8 cellular contexts compared by ENCODE assay signal in the genomic region with DNA sequence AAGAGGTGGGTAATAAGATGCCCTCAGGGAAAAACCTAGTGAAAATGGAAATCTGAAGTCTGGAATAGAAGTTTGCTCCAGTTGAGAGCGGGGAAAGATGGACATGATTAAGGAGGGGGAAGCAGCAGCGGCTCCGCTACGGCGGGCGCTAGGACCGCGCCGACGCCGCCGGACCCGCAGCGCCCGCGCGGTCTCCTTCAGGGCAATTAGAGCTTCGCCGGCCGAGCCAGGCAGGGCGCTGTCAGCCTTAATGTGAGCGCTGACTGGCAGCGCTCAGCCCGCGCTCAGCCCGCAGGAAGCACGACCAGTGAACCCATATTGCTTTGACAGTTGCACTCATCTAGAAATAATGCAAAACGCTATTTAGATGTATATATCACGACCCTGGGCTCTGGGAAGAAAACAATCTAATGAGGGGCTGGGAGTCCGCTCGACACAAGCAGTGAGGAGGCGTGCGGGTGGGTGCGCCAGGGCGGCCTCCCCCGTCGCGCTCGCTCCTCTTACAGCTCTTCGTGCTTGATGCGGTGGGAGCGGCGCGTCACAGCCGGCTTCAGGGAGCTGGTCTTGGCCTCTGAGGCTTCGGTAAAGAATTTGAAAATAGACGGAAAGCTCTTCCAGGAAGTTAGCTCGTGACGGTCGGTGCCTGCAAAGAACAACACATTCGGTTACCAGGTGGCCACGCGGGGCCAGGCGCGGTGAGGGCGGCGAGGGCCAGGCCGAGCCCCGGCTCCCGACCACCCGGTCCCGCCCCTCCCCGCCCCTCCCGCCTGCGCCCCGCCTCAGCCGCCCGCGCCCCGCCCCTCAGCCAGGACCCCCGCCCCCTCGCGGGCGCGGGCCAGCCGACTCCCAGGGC. TPM values are rescaled to one million over a fixed set of nuclear protein-coding genes. Genes with fewer than 3 reads are reported as not detected.
DNase-seq lines count a peak whose midpoint lies in the region; TF ChIP-seq lines count a peak whose summit lies in the region.

No MANE protein-coding gene starts in this region.

- H4K8ac ChIP-seq in H9 (replicated peaks; ENCODE audit: insufficient read length, low read depth, low read length): no peak overlapping the region

- intact Hi-C loops in head of caudate nucleus (cut with DNase I): loop anchor here (5.0 kb wide), 1 partner anchor 33 kb away; no protein-coding TSS in a partner anchor

- POLR2A ChIA-PET in RWPE1 (lab: Yijun Ruan, JAX; ENCODE audit: low non-redundant PET): no interaction called here

- no peak overlapping the region for H3K56ac ChIP-seq in H9 (ENCODE audit: insufficient read length, low read depth, low read length)

- H4K5ac ChIP-seq in H9 (ENCODE audit: insufficient read length, low read depth, low read length): no peak overlapping the region

- no peaks in the 10 kb centered on the region; the same call in 1 of the 2 replicates for H3K27me3 ChIP-seq in GM06990 (replicated peaks; ENCODE audit: control insufficient read depth, insufficient read depth, low read length)
- peaks cover 46% of the 10 kb centered on the region for H3K27me3 ChIP-seq in H9 (ENCODE audit: insufficient read depth, low read length)
- H3K27me3 ChIP-seq in osteoblast (ENCODE audit: insufficient read depth, low read length): no peaks in the 10 kb centered on the region

- H4K20me1 ChIP-seq in H9 (ENCODE audit: control insufficient read depth, insufficient read depth, insufficient read length) (no peaks in the 10 kb centered on the region), osteoblast (ENCODE audit: insufficient read depth, low read length) (no peaks in the 10 kb centered on the region)

- no peak overlapping the region for H3K9ac ChIP-seq in H9 (ENCODE audit: extremely low read depth, insufficient read length, low read length)

- no peak overlapping the region for H2BK5ac ChIP-seq in H9 (ENCODE audit: insufficient read length, low read length)

- H3K4ac ChIP-seq in H9 (ENCODE audit: low read depth, low read length): no peak overlapping the region

- no peaks in the 10 kb centered on the region for H3K79me1 ChIP-seq in H9 (ENCODE audit: insufficient read depth, low read depth, low read length, poor library complexity, severe bottlenecking)

- no peak overlapping the region for H2BK120ac ChIP-seq in H9 (ENCODE audit: low read depth, low read length, poor library complexity, severe bottlenecking)

- H2AK5ac ChIP-seq in H9 (ENCODE audit: insufficient read length, low read length): no peak overlapping the region

- peak overlapping the region; percentile 84 for H3K4me2 ChIP-seq in H9 (ENCODE audit: insufficient read depth, insufficient read length, low read length)
- H3K4me2 ChIP-seq in osteoblast (ENCODE audit: insufficient read depth, low read length): peak overlapping the region; percentile 94

- no CpG with 5 or more reads among the region's 76 CpGs for WGBS in H9 (ENCODE audit: extremely low coverage, insufficient read length, low lambda C conversion rate)

- H2BK20ac ChIP-seq in H9 (ENCODE audit: low read depth, low read length, poor library complexity, severe bottlenecking): no peak overlapping the region

- H3K9me3 ChIP-seq in H9 (ENCODE audit: control insufficient read depth, low read depth, low read length): no peaks in the 10 kb centered on the region
- no peaks in the 10 kb centered on the region for H3K9me3 ChIP-seq in osteoblast (ENCODE audit: low read depth, low read length)

- no peak overlapping the region for H3T11ph ChIP-seq in H9 (ENCODE audit: low read length)

- no peak overlapping the region for H3K14ac ChIP-seq in H9 (ENCODE audit: insufficient read depth, low read length)

- no peaks in the 10 kb centered on the region; a peak in 1 of 5 replicates for H3K9me3 Mint-ChIP-seq in H9
- H3K9me3 Mint-ChIP-seq in activated naive CD8-positive, alpha-beta T cell (ENCODE audit: low read depth): no peaks in the 10 kb centered on the region

- H3K4me1 ChIP-seq in H9 (ENCODE audit: insufficient read depth, low read length): no peaks in the 10 kb centered on the region
- H3K4me1 ChIP-seq in osteoblast (ENCODE audit: insufficient read depth, low read length): peaks cover 6% of the 10 kb centered on the region

- H3K36me3 Mint-ChIP-seq in H9 (ENCODE audit: insufficient read depth in 1 of 3, low read depth in 3 of 3): no peaks in the 10 kb centered on the region
- H3K36me3 Mint-ChIP-seq in activated naive CD8-positive, alpha-beta T cell: peaks cover 7% of the 10 kb centered on the region

- no peak overlapping the region for H2AFZ ChIP-seq in H9 (ENCODE audit: low read length)
- peak overlapping the region; percentile 81 for H2AFZ ChIP-seq in osteoblast (ENCODE audit: low read length)

- no peak overlapping the region; a peak in 1 of 7 replicates for H3K27ac Mint-ChIP-seq in H9
- no peak overlapping the region for H3K27ac Mint-ChIP-seq in activated naive CD8-positive, alpha-beta T cell

- H3K23me2 ChIP-seq in H9 (ENCODE audit: insufficient read length, low read depth, low read length, poor library complexity, severe bottlenecking): peaks cover 10% of the 10 kb centered on the region

- H3K27me3 Mint-ChIP-seq in H9 (ENCODE audit: low read depth): peaks cover 38% of the 10 kb centered on the region
- peaks cover 3% of the 10 kb centered on the region for H3K27me3 Mint-ChIP-seq in activated naive CD8-positive, alpha-beta T cell

- peak overlapping the region; percentile 82 to 92 for H3K4me3 Mint-ChIP-seq in H9
- peak overlapping the region; percentile 95 for H3K4me3 Mint-ChIP-seq in activated naive CD8-positive, alpha-beta T cell

- TF ChIP-seq CTCF in GM06990 (IDR thresholded peaks at IDR 0.05; ENCODE audit: insufficient read depth, low read length, poor library complexity, severe bottlenecking) (peak; percentile 4), H9 (conservative IDR thresholded peaks at IDR 0.05) (peak; percentile 19; the same call in 2 of the 3 replicates), RWPE1 (conservative IDR thresholded peaks at IDR 0.05; ENCODE audit: low read depth) (peak; percentile 35), osteoblast (IDR thresholded peaks at IDR 0.05; ENCODE audit: extremely low read depth, low read depth, low read length) (peak; percentile 10)

- DNase-seq in GM06990 (ENCODE audit: extremely low read depth, insufficient read length): peak; percentile 79
- peak; percentile 81 for DNase-seq in H9
- peak; percentile 48 to 57 for DNase-seq in Kasumi-1 (lab: John Stamatoyannopoulos, UW)
- peak; percentile 75 for DNase-seq in RWPE1 (ENCODE audit: low spot score)
- peak; percentile 42 to 92 (median 79) for DNase-seq in head of caudate nucleus
- peak; percentile 94 for DNase-seq in osteoblast (ENCODE audit: insufficient read length, low spot score, missing footprints)
- DNase-seq in GDM1 (lab: John Stamatoyannopoulos, UW): no peak

- no peaks in the 10 kb centered on the region for H3K79me2 ChIP-seq in H9 (ENCODE audit: insufficient read depth, low read length)
- H3K79me2 ChIP-seq in osteoblast (ENCODE audit: insufficient read depth, low read length): no peaks in the 10 kb centered on the region

- peak overlapping the region; percentile 70 for H3K4me3 ChIP-seq in GM06990 (replicated peaks; ENCODE audit: low read depth, low read length)
- H3K4me3 ChIP-seq in osteoblast (ENCODE audit: insufficient read depth, low read length): peak overlapping the region; percentile 80

- no peaks in the 10 kb centered on the region for H3K36me3 ChIP-seq in GM06990 (ENCODE audit: control insufficient read depth, insufficient read depth, low read length)
- H3K36me3 ChIP-seq in osteoblast (ENCODE audit: insufficient read depth, low read length): no peaks in the 10 kb centered on the region

- H3K27ac ChIP-seq in H9 (ENCODE audit: insufficient read length, low read depth, low read length) (no peak overlapping the region), RWPE1 (peak overlapping the region; percentile 76), osteoblast (ENCODE audit: low read depth, low read length) (peak overlapping the region; percentile 68)

- no peak overlapping the region for H3K18ac ChIP-seq in H9 (ENCODE audit: insufficient read length, low read depth, low read length)

- H3K23ac ChIP-seq in H9 (ENCODE audit: insufficient read length, low read depth, low read length): no peak overlapping the region

- no peak overlapping the region for H2BK15ac ChIP-seq in H9 (ENCODE audit: low read depth, low read length)

- CTCF ChIA-PET in RWPE1 (lab: Yijun Ruan, JAX): interaction anchor here (1.1 to 1.8 kb wide), 3 partner anchors 8 to 180 kb away, joined by 4 to 6 read pairs (median 6); no protein-coding TSS in a partner anchor

- no peak overlapping the region for H2BK12ac ChIP-seq in H9 (ENCODE audit: insufficient read length, low read depth, low read length)

- H3K4me1 Mint-ChIP-seq in H9: peaks cover 12 to 20% of the 10 kb centered on the region in 2 experiments
- peaks cover 27% of the 10 kb centered on the region for H3K4me1 Mint-ChIP-seq in activated naive CD8-positive, alpha-beta T cell (ENCODE audit: low read depth)

- no peak overlapping the region for H4K91ac ChIP-seq in H9 (ENCODE audit: insufficient read length, low read depth, low read length)

RNA-seq across cellular contexts. Expression of gene NR2F1, which starts 37.7 kb away (rescaled TPM):
- total RNA-seq in H9 (2021) (not detected in 2 replicates), osteoblast (7.2 and 10.6 TPM in 2 replicates)

RNA-seq across cellular contexts. Expression of gene NR2F1-AS1, which starts 39.7 kb away (rescaled TPM):
- total RNA-seq in H9 (2021) (1.7 and 1.9 TPM in 2 replicates), osteoblast (15.9 and 17.4 TPM in 2 replicates)
